Comparison of ENCODE assay signal across 7 cellular contexts in the genomic region with DNA sequence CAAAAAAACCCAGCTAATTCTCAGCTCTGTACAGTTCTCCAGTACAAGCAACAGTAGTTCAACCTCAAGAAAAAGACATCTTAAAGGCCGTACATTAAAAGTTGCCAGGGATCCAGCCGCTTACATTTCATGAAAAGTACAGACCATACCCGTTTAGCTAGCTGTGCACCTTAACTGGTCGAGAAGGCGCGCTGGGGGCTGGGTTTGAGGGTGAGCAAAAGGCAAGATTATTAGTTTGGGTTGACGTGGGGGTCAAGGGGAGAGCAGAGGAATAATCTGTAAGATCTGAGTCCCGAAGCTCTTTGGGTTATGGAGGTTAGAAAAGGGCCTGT. TPM values are rescaled to one million over a fixed set of nuclear protein-coding genes. Genes with fewer than 3 reads are reported as not detected.
A peak's percentile ranks its signal among the peaks of the same experiment; 100 is the strongest.
DNase-seq lines count a peak whose midpoint lies in the region; ATAC-seq and TF ChIP-seq lines count a peak whose summit lies in the region.

No MANE protein-coding gene starts in this region.

- H3K9me3 ChIP-seq in OCI-LY1 (ENCODE audit: low read length), result no peaks in the 10 kb centered on the region
- no peaks in the 10 kb centered on the region for H3K9me3 ChIP-seq in psoas muscle
- H3K9me3 ChIP-seq in aorta (ENCODE audit: control insufficient read depth, low read length), result no peaks in the 10 kb centered on the region

- 0% methylated on average over 8 of the region's 8 CpGs for WGBS in psoas muscle, 3 donors
- 0 to 1% methylated on average over 8 of the region's 8 CpGs for WGBS in aorta, 2 donors

- peaks cover 6% of the 10 kb centered on the region for H3K4me1 Mint-ChIP-seq in activated T-helper 17 cell treated with anti-CD3 and anti-CD28 coated beads, Interleukin-2, amount 50 U/mL, for 72 hours
- no peaks in the 10 kb centered on the region for H3K4me1 Mint-ChIP-seq in glutamatergic neuron (ENCODE audit: low read depth, unreplicated experiment)

- H3K4me2 ChIP-seq in OCI-LY1 (ENCODE audit: low read length), result peak overlapping the region; percentile 68

- peak overlapping the region; percentile 79 for H3K9ac ChIP-seq in OCI-LY1 (ENCODE audit: low read length)

- H3K36me3 ChIP-seq in OCI-LY1 (ENCODE audit: insufficient read depth, low read length) (peaks cover 4% of the 10 kb centered on the region; the same call in 1 of the 2 replicates), psoas muscle (ENCODE audit: insufficient read depth in 1 of 2, low read depth in 1 of 2) (no peaks in the 10 kb centered on the region), aorta (ENCODE audit: control insufficient read depth in 1 of 2, insufficient read depth in 2 of 2, low read length in 1 of 2) (no peaks in the 10 kb centered on the region)

- H3K27ac ChIP-seq in OCI-LY1 (ENCODE audit: low read depth, low read length, poor library complexity, severe bottlenecking) (peak overlapping the region; percentile 70), psoas muscle (peak overlapping the region; percentile 94), aorta (ENCODE audit: low read depth in 1 of 2, low read length in 2 of 2) (peak overlapping the region; percentile 49 to 85)

- intact Hi-C loops in psoas muscle (cut with DNase I), result loop anchor here in 1 of 2 donors (10.0 kb wide), 1 partner anchor 211 kb away; the partner anchor contains the start of gene GTF2B
- intact Hi-C loops in aorta (cut with DNase I), result loop anchor here in 1 of 2 donors (5.0 kb wide), 1 partner anchor 209 kb away; the partner anchor contains the start of gene GTF2B

- peaks cover 2% of the 10 kb centered on the region for H3K36me3 Mint-ChIP-seq in activated T-helper 17 cell treated with anti-CD3 and anti-CD28 coated beads, Interleukin-2, amount 50 U/mL, for 72 hours (ENCODE audit: low read depth)
- no peaks in the 10 kb centered on the region for H3K36me3 Mint-ChIP-seq in glutamatergic neuron (ENCODE audit: unreplicated experiment)

- peak; percentile 22 for ATAC-seq in GM18867 (IDR thresholded peaks at IDR 0.05; ENCODE audit: unreplicated experiment)
- peak; percentile 23 for ATAC-seq in HG02870 (IDR thresholded peaks at IDR 0.05; ENCODE audit: unreplicated experiment)
- peak; percentile 36 for ATAC-seq in activated T-helper 17 cell treated with anti-CD3 and anti-CD28 coated beads, Interleukin-2, amount 50 U/mL, for 72 hours (replicated peaks)
- peak in 3 of 4 donors; percentile 12 to 31 (median 19) for ATAC-seq in psoas muscle
- ATAC-seq in aorta (ENCODE audit: low FRiP score), result peak; percentile 0

- no peaks in the 10 kb centered on the region for H3K9me3 Mint-ChIP-seq in activated T-helper 17 cell treated with anti-CD3 and anti-CD28 coated beads, Interleukin-2, amount 50 U/mL, for 72 hours
- peaks cover 6% of the 10 kb centered on the region for H3K9me3 Mint-ChIP-seq in glutamatergic neuron (ENCODE audit: unreplicated experiment)

- H3K27me3 ChIP-seq in OCI-LY1 (ENCODE audit: insufficient read depth, low read length) (no peaks in the 10 kb centered on the region), psoas muscle (ENCODE audit: insufficient read depth in 3 of 3, low read length in 2 of 3) (no peaks in the 10 kb centered on the region), aorta (ENCODE audit: control insufficient read depth in 1 of 2, insufficient read depth in 2 of 2, low read length in 1 of 2) (no peaks in the 10 kb centered on the region)

- peak overlapping the region; percentile 89 for H3K27ac Mint-ChIP-seq in activated T-helper 17 cell treated with anti-CD3 and anti-CD28 coated beads, Interleukin-2, amount 50 U/mL, for 72 hours
- peak overlapping the region; percentile 87 for H3K27ac Mint-ChIP-seq in glutamatergic neuron (ENCODE audit: unreplicated experiment)

- H2AFZ ChIP-seq in OCI-LY1 (ENCODE audit: low read length), result no peak overlapping the region

- H3F3A ChIP-seq in OCI-LY1 (ENCODE audit: insufficient read depth, low read length), result no peaks in the 10 kb centered on the region

- H3K27me3 Mint-ChIP-seq in activated T-helper 17 cell treated with anti-CD3 and anti-CD28 coated beads, Interleukin-2, amount 50 U/mL, for 72 hours, result no peaks in the 10 kb centered on the region
- H3K27me3 Mint-ChIP-seq in glutamatergic neuron (ENCODE audit: unreplicated experiment), result peaks cover 4% of the 10 kb centered on the region

- peak overlapping the region; percentile 86 for H3K4me3 Mint-ChIP-seq in activated T-helper 17 cell treated with anti-CD3 and anti-CD28 coated beads, Interleukin-2, amount 50 U/mL, for 72 hours
- peak overlapping the region; percentile 95 for H3K4me3 Mint-ChIP-seq in glutamatergic neuron (ENCODE audit: unreplicated experiment)

- DNase-seq in glutamatergic neuron (peak; percentile 24), psoas muscle (peak; percentile 42 to 62), aorta (peak; percentile 64 to 81)

- H3K4me3 ChIP-seq in OCI-LY1 (ENCODE audit: low read depth, low read length, poor library complexity, severe bottlenecking) (peak overlapping the region; percentile 93), psoas muscle (peak overlapping the region; percentile 76), aorta (ENCODE audit: low read length in 2 of 2) (peak overlapping the region; percentile 45 to 77)

- peaks cover 31% of the 10 kb centered on the region for H3K4me1 ChIP-seq in OCI-LY1 (ENCODE audit: insufficient read depth, low read length, severe bottlenecking)
- peaks cover 34% of the 10 kb centered on the region for H3K4me1 ChIP-seq in psoas muscle
- H3K4me1 ChIP-seq in aorta (ENCODE audit: control insufficient read depth in 1 of 2, insufficient read depth in 2 of 2, low read length in 2 of 2), result no peaks in the 10 kb centered on the region

- peaks cover 35% of the 10 kb centered on the region for H3K79me2 ChIP-seq in OCI-LY1 (ENCODE audit: insufficient read depth, low read length)

- TF ChIP-seq CTCF in OCI-LY1 (IDR thresholded peaks at IDR 0.05; ENCODE audit: low read length) (no peak), glutamatergic neuron (IDR thresholded peaks at IDR 0.05; ENCODE audit: partially characterized antibody, unreplicated experiment) (no peak), psoas muscle (IDR thresholded peaks at IDR 0.05) (no peak)

- H3K9me2 ChIP-seq in OCI-LY1 (ENCODE audit: low read depth, low read length), result no peaks in the 10 kb centered on the region

- H4K20me1 ChIP-seq in OCI-LY1 (ENCODE audit: insufficient read depth, low read length), result no peaks in the 10 kb centered on the region

RNA-seq across cellular contexts. Expression of gene PKN2, which starts 0.6 kb away (rescaled TPM):
- total RNA-seq in activated T-helper 17 cell treated with anti-CD3 and anti-CD28 coated beads, Interleukin-2, amount 50 U/mL, for 72 hours, result 10 to 100 TPM; 23.7 to 24.1 TPM
- total RNA-seq in glutamatergic neuron (ENCODE audit: unreplicated experiment), result 39.1 TPM
- total RNA-seq in psoas muscle, result 10 to 100 TPM; 16.7 to 21.2 (median 19.2) TPM
- 10 to 100 TPM in 1 of 3 donors, 1 to 10 TPM in 2; 6.2 to 15.5 (median 6.9) TPM for polyA plus RNA-seq in psoas muscle
- 10 to 100 TPM; 37.4 to 38.1 TPM for total RNA-seq in aorta
- 10 to 100 TPM in 1 of 2 donors, 1 to 10 TPM in 1; 8.5 to 14.0 TPM for polyA plus RNA-seq in aorta

Comparison
In these comparisons a context has a peak if more than half of its experiments do, and no peak if none do; other contexts are left out.
1. Peak in every context shown above with its lines: DNase-seq, ATAC-seq, H3K4me3 ChIP-seq and H3K27ac ChIP-seq.